Comparison of ENCODE assay signal across 20 cellular contexts in genomic region chr6:7240351-7240750, GRCh38.
A peak's percentile ranks its signal among the peaks of the same experiment; 100 is the strongest.
DNase-seq lines count a peak whose midpoint lies in the region; ATAC-seq, FAIRE-seq and TF ChIP-seq lines count a peak whose summit lies in the region.
"Had no signal": no experiment of that assay in that cellular context is flagged by ENCODE, and none has a peak within 500 bp of the region (broad histone marks: within the 10 kb centered on the region; RNA-seq: fewer than 3 reads in every experiment).

No MANE protein-coding gene starts in this region.

- H3K27ac ChIP-seq in cardiac muscle cell, result peak overlapping the region; percentile 23
- H3K27ac ChIP-seq: KMS-11 had no signal

- no peak for TF ChIP-seq CTCF in cardiac muscle cell (IDR thresholded peaks at IDR 0.05; ENCODE audit: low read depth, low read length)
- TF ChIP-seq CTCF in nephron progenitor cell (IDR thresholded peaks at IDR 0.05), result no peak

- intact Hi-C loops in left cardiac atrium (cut with DNase I), result loop anchor here (5.0 to 10.0 kb wide), 2 partner anchors 513 to 526 kb away; no protein-coding TSS in a partner anchor
- intact Hi-C loops in dendritic cell treated with granulocyte-macrophage colony-stimulating factor and Interleukin-4, amounts not matched to agents 40 ng/mL and 50 ng/mL, for 4 days (cut with micrococcal nuclease), result loop anchor here (5.0 to 10.0 kb wide), 4 partner anchors 37 to 516 kb away; partner anchors contain the start of gene RREB1

- H3K36me3 ChIP-seq in cardiac muscle cell, result no peaks in the 10 kb centered on the region

- H3K4me3 ChIP-seq in cardiac muscle cell, result no peak overlapping the region

- H3K27me3 ChIP-seq in cardiac muscle cell, result no peaks in the 10 kb centered on the region

- peaks cover 96% of the 10 kb centered on the region for H3K36me3 Mint-ChIP-seq in dendritic cell treated with granulocyte-macrophage colony-stimulating factor and Interleukin-4, amounts not matched to agents 40 ng/mL and 50 ng/mL, for 4 days (ENCODE audit: low read depth)
- peaks cover 16% of the 10 kb centered on the region for H3K36me3 Mint-ChIP-seq in nephron progenitor cell (ENCODE audit: low read depth)

- no peak overlapping the region for H3K4me3 Mint-ChIP-seq in dendritic cell treated with granulocyte-macrophage colony-stimulating factor and Interleukin-4, amounts not matched to agents 40 ng/mL and 50 ng/mL, for 4 days
- H3K4me3 Mint-ChIP-seq in nephron progenitor cell, result no peak overlapping the region

- peaks cover 73% of the 10 kb centered on the region for H3K4me1 Mint-ChIP-seq in dendritic cell treated with granulocyte-macrophage colony-stimulating factor and Interleukin-4, amounts not matched to agents 40 ng/mL and 50 ng/mL, for 4 days (ENCODE audit: low read depth)
- H3K4me1 Mint-ChIP-seq in nephron progenitor cell, result peaks cover 77% of the 10 kb centered on the region

- peaks cover 10% of the 10 kb centered on the region for H3K4me1 ChIP-seq in cardiac muscle cell (ENCODE audit: low read depth)

- H3K27me3 Mint-ChIP-seq in dendritic cell treated with granulocyte-macrophage colony-stimulating factor and Interleukin-4, amounts not matched to agents 40 ng/mL and 50 ng/mL, for 4 days, result no peaks in the 10 kb centered on the region
- H3K27me3 Mint-ChIP-seq in nephron progenitor cell (ENCODE audit: low read depth, poor library complexity), result peaks cover 4% of the 10 kb centered on the region

- no peak for DNase-seq in cardiac muscle cell (ENCODE audit: low read depth in 1 of 2, low spot score in 1 of 2)
- no peak for DNase-seq in left cardiac atrium
- DNase-seq in nephron progenitor cell, result no peak
- DNase-seq in SHP77 treated with DMSO at 0.1 percent for 48 hours (lab: John Stamatoyannopoulos, UW), result no peak
- no peak for DNase-seq in NCI-H2081 (lab: John Stamatoyannopoulos, UW)
- no peak for DNase-seq in HTR-8/SVneo (ENCODE audit: insufficient read length, low spot score)
- DNase-seq: C1 segment of cervical spinal cord, Caco-2, DMS153, H7, NCI-H1092, NCI-H146, NCI-H2081 treated with DMSO at 0.1 percent for 48 hours, NCI-H2227 treated with DMSO at 0.1 percent for 48 hours, NCI-H524 treated with DMSO at 0.1 percent for 48 hours had no signal

- H3K27ac Mint-ChIP-seq in dendritic cell treated with granulocyte-macrophage colony-stimulating factor and Interleukin-4, amounts not matched to agents 40 ng/mL and 50 ng/mL, for 4 days, result peak overlapping the region; percentile 92
- peak overlapping the region; percentile 86 for H3K27ac Mint-ChIP-seq in nephron progenitor cell

- no peaks in the 10 kb centered on the region for H3K9me3 Mint-ChIP-seq in dendritic cell treated with granulocyte-macrophage colony-stimulating factor and Interleukin-4, amounts not matched to agents 40 ng/mL and 50 ng/mL, for 4 days
- H3K9me3 Mint-ChIP-seq in nephron progenitor cell, result no peaks in the 10 kb centered on the region

- no peak for FAIRE-seq in HTR-8/SVneo (lab: Jason Lieb, UNC)
- FAIRE-seq: A204.1 had no signal

- no peaks in the 10 kb centered on the region for H3K9me3 ChIP-seq in cardiac muscle cell (ENCODE audit: low read depth)
- H3K9me3 ChIP-seq: Caco-2 had no signal

- no peak for ATAC-seq in left cardiac atrium
- ATAC-seq: Panc1, Right ventricle myocardium inferior had no signal
